Comparison of ENCODE assay signal across 17 cellular contexts in genomic region chr1:22830747-22831340, GRCh38.
"Had no signal": no experiment of that assay in that cellular context is flagged by ENCODE, and none has a peak within 500 bp of the region (broad histone marks: within the 10 kb centered on the region; RNA-seq: fewer than 3 reads in every experiment).

No MANE protein-coding gene starts in this region.

- H3K27me3 ChIP-seq: gastrocnemius medialis, heart right ventricle, right atrium auricular region had no signal

- ATAC-seq: activated CD4-positive, alpha-beta T cell treated with anti-CD3 and anti-CD28 coated beads for 36 hours; activated CD8-positive, alpha-beta memory T cell treated with anti-CD3 and anti-CD28 coated beads, Interleukin-2, amount 10 ng/mL, durations not matched to agents 7 days and 5 days; gastrocnemius medialis; heart right ventricle; left lobe of liver; naive thymus-derived CD8-positive, alpha-beta T cell had no signal

- H3K4me3 ChIP-seq: coronary artery, gastrocnemius medialis, heart right ventricle, right atrium auricular region had no signal

- H3K36me3 ChIP-seq: gastrocnemius medialis, heart right ventricle, right atrium auricular region had no signal

- H3K9me3 ChIP-seq: gastrocnemius medialis, heart right ventricle, right atrium auricular region, SK-N-SH had no signal

- DNase-seq: activated CD4-positive, alpha-beta memory T cell treated with anti-CD3 and anti-CD28 coated beads for 36 hours; activated CD4-positive, alpha-beta T cell treated with anti-CD3 and anti-CD28 coated beads for 36 hours; activated CD8-positive, alpha-beta memory T cell treated with anti-CD3 and anti-CD28 coated beads, Interleukin-2, amount 10 ng/mL, durations not matched to agents 7 days and 5 days; activated naive CD4-positive, alpha-beta T cell treated with anti-CD3 and anti-CD28 coated beads, Interleukin-2, amount 10 ng/mL, durations not matched to agents 7 days and 5 days; activated T-cell treated with anti-CD3 and anti-CD28 coated beads, Interleukin-2, amount 50 U/mL, for 1 hour; central memory CD4-positive, alpha-beta T cell; effector CD4-positive, alpha-beta T cell; gastrocnemius medialis; heart right ventricle; naive thymus-derived CD8-positive, alpha-beta T cell; SK-N-SH; stimulated activated CD4-positive, alpha-beta T cell treated with anti-CD3 and anti-CD28 coated beads, Interleukin-4, amount 100 ng/mL, for 4 hours; stimulated activated CD8-positive, alpha-beta memory T cell treated with anti-CD3 and anti-CD28 coated beads, Interleukin-4, amount 100 ng/mL, for 48 hours had no signal

- H3K27ac ChIP-seq: coronary artery, gastrocnemius medialis, heart right ventricle, right atrium auricular region, VCaP had no signal
